ENCODE assay signal across 10 cellular contexts in the genomic region with DNA sequence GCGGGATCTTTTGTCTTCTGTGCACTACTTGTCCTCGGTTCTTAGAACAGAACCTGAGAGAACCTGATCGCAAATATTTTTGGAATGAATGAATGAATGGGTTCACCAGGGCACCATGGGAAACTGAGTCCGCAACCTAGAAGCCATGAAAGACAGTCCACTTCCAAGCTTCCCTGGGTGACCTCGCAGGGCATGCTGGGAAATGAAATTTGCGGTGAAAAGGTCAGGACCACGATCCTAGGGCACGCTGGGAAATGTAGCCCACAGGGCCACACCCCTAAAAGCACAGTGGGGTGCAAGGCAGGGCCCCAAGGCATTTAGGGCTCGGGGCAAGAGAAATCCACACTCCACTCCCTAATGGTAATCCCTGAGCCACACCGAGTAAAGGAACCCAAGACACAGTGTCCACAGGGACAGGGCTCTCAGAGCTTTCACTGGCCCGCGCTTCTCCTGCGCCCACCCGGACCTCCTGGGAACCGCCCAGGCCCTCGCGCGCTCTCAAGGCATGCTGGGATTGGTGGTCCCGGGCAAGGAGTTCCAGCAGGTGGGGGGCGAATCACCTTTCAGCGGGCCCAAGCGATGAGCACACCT. TPM values are rescaled to one million over a fixed set of nuclear protein-coding genes. Genes with fewer than 3 reads are reported as not detected.
DNase-seq lines count a peak whose midpoint lies in the region; ATAC-seq, FAIRE-seq and TF ChIP-seq lines count a peak whose summit lies in the region.
"Had no signal": no experiment of that assay in that cellular context is flagged by ENCODE, and none has a peak within 500 bp of the region (broad histone marks: within the 10 kb centered on the region; RNA-seq: fewer than 3 reads in every experiment).

No MANE protein-coding gene starts in this region.

- TF ChIP-seq POLR2A in HepG2 (IDR thresholded peaks at IDR 0.05; ENCODE audit: insufficient read depth in 1 of 2, low read depth in 2 of 2, low read length in 2 of 2): no peak

- H2AFZ ChIP-seq in OCI-LY1 (ENCODE audit: low read length) (no peak overlapping the region), HepG2 (ENCODE audit: low read length) (no peak overlapping the region)

- peak overlapping the region; percentile 70 for H3K4me3 ChIP-seq in OCI-LY1 (ENCODE audit: low read depth, low read length, poor library complexity, severe bottlenecking)
- H3K4me3 ChIP-seq in HepG2 (replicated peaks in 1 of 3; ENCODE audit: insufficient read depth in 1 of 3, low read depth in 2 of 3, low read length in 3 of 3): peak overlapping the region; percentile 86 to 99 (median 98)

- H3K4me1 ChIP-seq in OCI-LY1 (ENCODE audit: insufficient read depth, low read length, severe bottlenecking): peaks cover 45% of the 10 kb centered on the region
- H3K4me1 ChIP-seq in HepG2 (ENCODE audit: insufficient read depth, low read length): peaks cover 43% of the 10 kb centered on the region

- in situ Hi-C loops in HepG2 (cut with HindIII; ENCODE audit: extremely low pct_ligation_motif_present, low pct_unique_long_range_greater_than_20kb): no loop called here

- H3K27me3 ChIP-seq in OCI-LY1 (ENCODE audit: insufficient read depth, low read length) (no peaks in the 10 kb centered on the region), HepG2 (ENCODE audit: control insufficient read depth in 1 of 2, insufficient read depth in 2 of 2, low read length in 2 of 2) (peaks cover 0 to 12% of the 10 kb centered on the region in 2 experiments; a peak in 2 of 5 replicates)

- H3K79me2 ChIP-seq in OCI-LY1 (ENCODE audit: insufficient read depth, low read length) (no peaks in the 10 kb centered on the region), HepG2 (ENCODE audit: insufficient read depth, low read length) (peaks cover 29% of the 10 kb centered on the region)

- TF ChIP-seq RAD21 in HepG2 (CRISPR knock-in tag; IDR thresholded peaks at IDR 0.05): no peak

- H4K20me1 ChIP-seq in OCI-LY1 (ENCODE audit: insufficient read depth, low read length) (no peaks in the 10 kb centered on the region), HepG2 (ENCODE audit: insufficient read depth, low read length) (peaks cover 14% of the 10 kb centered on the region)

- TF ChIP-seq EP300 in HepG2 (IDR thresholded peaks at IDR 0.05; ENCODE audit: low read depth in 2 of 2, low read length in 2 of 2): no peak
- TF ChIP-seq EP300 in HepG2 (CRISPR knock-in tag; IDR thresholded peaks at IDR 0.05; ENCODE audit: borderline replicate concordance): no peak

- WGBS in HepG2 (ENCODE audit: low lambda C conversion rate): 86% methylated on average over 15 of the region's 22 CpGs

- CTCF ChIA-PET in HepG2 (lab: Yijun Ruan, JAX; ENCODE audit: low intra/inter-chr PET ratio, low total read pairs): no interaction called here

- H3K9ac ChIP-seq in OCI-LY1 (ENCODE audit: low read length) (peak overlapping the region; percentile 68), HepG2 (ENCODE audit: insufficient read depth, low read depth, low read length) (peak overlapping the region; percentile 73)

- POLR2A ChIA-PET in HepG2 (lab: Yijun Ruan, JAX): interaction anchor here (1.3 to 1.7 kb wide), 5 partner anchors 55 to 358 kb away, joined by 3 to 7 read pairs (median 3); a partner anchor contains a TSS

- no peak for ATAC-seq in HepG2
- ATAC-seq in stimulated activated naive CD8-positive, alpha-beta T cell treated with anti-CD3 and anti-CD28 coated beads, Interleukin-15, Interleukin-2, amounts not matched to agents 100 U/mL and 50 U/mL, for 24 hours: no peak
- ATAC-seq in HG02970 (IDR thresholded peaks at IDR 0.05; ENCODE audit: low FRiP score, unreplicated experiment): no peak
- ATAC-seq in GM18511 (IDR thresholded peaks at IDR 0.05; ENCODE audit: unreplicated experiment): no peak

- H3K9me3 ChIP-seq in OCI-LY1 (ENCODE audit: low read length) (no peaks in the 10 kb centered on the region), HepG2 (ENCODE audit: low read length) (no peaks in the 10 kb centered on the region)

- DNase-seq in GM03348 (ENCODE audit: low spot score): peak; percentile 45
- DNase-seq in cerebellum (ENCODE audit: low spot score): peak; percentile 82
- DNase-seq in HepG2 (ENCODE audit: low spot score): no peak
- DNase-seq in stimulated activated naive CD8-positive, alpha-beta T cell treated with anti-CD3 and anti-CD28 coated beads, Interleukin-15, Interleukin-2, amounts not matched to agents 100 U/mL and 50 U/mL, for 24 hours: peak; percentile 60
- no peak for DNase-seq in activated CD4-positive, CD25-positive, alpha-beta regulatory T cell (lab: John Stamatoyannopoulos, UW)

- H3K27ac ChIP-seq in OCI-LY1 (ENCODE audit: low read depth, low read length, poor library complexity, severe bottlenecking): no peak overlapping the region
- H3K27ac ChIP-seq in HepG2 (ENCODE audit: extremely low read length, insufficient read depth, low read length): no peak overlapping the region

- H3F3A ChIP-seq in OCI-LY1 (ENCODE audit: insufficient read depth, low read length): no peaks in the 10 kb centered on the region

- no peaks in the 10 kb centered on the region for H3K9me2 ChIP-seq in OCI-LY1 (ENCODE audit: low read depth, low read length)

- H3K36me3 ChIP-seq in OCI-LY1 (ENCODE audit: insufficient read depth, low read length) (no peaks in the 10 kb centered on the region; the same call in 1 of the 2 replicates), HepG2 (replicated peaks in 1 of 2; ENCODE audit: control insufficient read depth in 1 of 2, insufficient read depth in 2 of 2, low read length in 2 of 2) (no peaks in the 10 kb centered on the region)

- BruUV-seq in HepG2 (replicated peaks; lab: Mats Ljungman, UMichigan): no TSS peak

- no peak for TF ChIP-seq CTCF in OCI-LY1 (IDR thresholded peaks at IDR 0.05; ENCODE audit: low read length)
- no peak for TF ChIP-seq CTCF in HepG2 (CRISPR knock-in tag; IDR thresholded peaks at IDR 0.05)

- H3K4me2 ChIP-seq in OCI-LY1 (ENCODE audit: low read length) (peak overlapping the region; percentile 68), HepG2 (ENCODE audit: low read depth, low read length) (peak overlapping the region; percentile 81)

- intact Hi-C loops in HepG2 (cut with micrococcal nuclease; ENCODE audit: unreplicated experiment): no loop called here

- no peak for FAIRE-seq in HepG2 (lab: Jason Lieb, UNC)

RNA-seq across cellular contexts. Expression of a gene that starts 1.1 kb away (rescaled TPM):
- total RNA-seq in cerebellum: 14.0 TPM
- 13.0 and 29.7 TPM in 2 replicates for total RNA-seq in HepG2 (2016; rRNA removed; fragmentation: Illumina TruSeq; extraction: Trizol)
- 8.7 and 9.6 TPM in 2 replicates for total RNA-seq in HepG2 (2016; cell fraction: cytosol; rRNA removed; fragmentation: Illumina TruSeq; extraction: Trizol; ENCODE audit: low read depth)
- 10.7 and 30.4 TPM in 2 replicates for total RNA-seq in HepG2 (2016; cell fraction: insoluble cytoplasmic fraction; rRNA removed; fragmentation: Illumina TruSeq; extraction: Trizol)
- 16.0 and 19.8 TPM in 2 replicates for total RNA-seq in HepG2 (2016; cell fraction: membrane; rRNA removed; fragmentation: Illumina TruSeq; extraction: Trizol)
- total RNA-seq in HepG2 (2016; cell fraction: nucleus; rRNA removed; fragmentation: Illumina TruSeq; extraction: Trizol): 33.8 and 39.8 TPM in 2 replicates
- 30.3 and 40.4 TPM in 2 replicates for polyA plus RNA-seq in HepG2 (2011; rRNA removed)
- polyA plus RNA-seq in HepG2 (2011; cell fraction: cytosol; rRNA removed): 13.1 and 19.7 TPM in 2 replicates
- 234 and 309 TPM in 2 replicates for polyA plus RNA-seq in HepG2 (2011; cell fraction: nucleus; rRNA removed)
- 30.8 and 39.8 TPM in 2 replicates for polyA plus RNA-seq in HepG2 (2012)
- 16.9 and 17.6 TPM in 2 replicates for polyA plus RNA-seq in HepG2 (2016; cell fraction: cytosol; fragmentation: Illumina TruSeq; extraction: Trizol; ENCODE audit: low read depth)
- polyA plus RNA-seq in HepG2 (2016; cell fraction: insoluble cytoplasmic fraction; fragmentation: Illumina TruSeq; extraction: Trizol; ENCODE audit: low read depth): 21.3 and 29.2 TPM in 2 replicates
- 27.6 and 31.9 TPM in 2 replicates for polyA plus RNA-seq in HepG2 (2016; cell fraction: membrane; fragmentation: Illumina TruSeq; extraction: Trizol; ENCODE audit: low read depth)
- 194 and 196 TPM in 2 replicates for polyA plus RNA-seq in HepG2 (2016; cell fraction: nucleus; fragmentation: Illumina TruSeq; extraction: Trizol; ENCODE audit: insufficient read depth, low read depth)
- 20.6 and 25.3 TPM in 2 replicates for polyA minus RNA-seq in HepG2 (2011; rRNA and poly(A)+ RNA removed; ENCODE audit: low replicate concordance)
- 6.3 and 6.7 TPM in 2 replicates for polyA minus RNA-seq in HepG2 (2011; cell fraction: cytosol; rRNA and poly(A)+ RNA removed)
- 22.7 and 26.5 TPM in 2 replicates for polyA minus RNA-seq in HepG2 (2011; cell fraction: nucleus; rRNA and poly(A)+ RNA removed)

RNA-seq across cellular contexts. Expression of a gene that starts 30.5 kb away (rescaled TPM):
- total RNA-seq in cerebellum (1.00 TPM), HepG2 (2016; rRNA removed; fragmentation: Illumina TruSeq; extraction: Trizol) (1.3 and 1.4 TPM in 2 replicates)
- 0.91 and 3.3 TPM in 2 replicates for total RNA-seq in HepG2 (2016; cell fraction: cytosol; rRNA removed; fragmentation: Illumina TruSeq; extraction: Trizol; ENCODE audit: low read depth)
- 1.3 and 1.5 TPM in 2 replicates for total RNA-seq in HepG2 (2016; cell fraction: insoluble cytoplasmic fraction; rRNA removed; fragmentation: Illumina TruSeq; extraction: Trizol)
- 3.2 and 3.6 TPM in 2 replicates for total RNA-seq in HepG2 (2016; cell fraction: membrane; rRNA removed; fragmentation: Illumina TruSeq; extraction: Trizol)
- 0.99 and 1.1 TPM in 2 replicates for total RNA-seq in HepG2 (2016; cell fraction: nucleus; rRNA removed; fragmentation: Illumina TruSeq; extraction: Trizol)
- polyA plus RNA-seq in HepG2 (2011; rRNA removed): 1.3 and 2.4 TPM in 2 replicates
- polyA plus RNA-seq in HepG2 (2011; cell fraction: cytosol; rRNA removed): 2.1 and 2.2 TPM in 2 replicates
- polyA plus RNA-seq in HepG2 (2011; cell fraction: nucleus; rRNA removed): 1.6 and 1.8 TPM in 2 replicates
- polyA plus RNA-seq in HepG2 (2012): 1.8 and 3.8 TPM in 2 replicates
- polyA plus RNA-seq in HepG2 (2016; cell fraction: cytosol; fragmentation: Illumina TruSeq; extraction: Trizol; ENCODE audit: low read depth): 3.1 and 3.6 TPM in 2 replicates
- polyA plus RNA-seq in HepG2 (2016; cell fraction: insoluble cytoplasmic fraction; fragmentation: Illumina TruSeq; extraction: Trizol; ENCODE audit: low read depth): 0.81 and 1.7 TPM in 2 replicates
- polyA plus RNA-seq in HepG2 (2016; cell fraction: membrane; fragmentation: Illumina TruSeq; extraction: Trizol; ENCODE audit: low read depth): 2.3 and 3.5 TPM in 2 replicates
- polyA plus RNA-seq in HepG2 (2016; cell fraction: nucleus; fragmentation: Illumina TruSeq; extraction: Trizol; ENCODE audit: insufficient read depth, low read depth): 1.7 and 2.1 TPM in 2 replicates
- polyA minus RNA-seq in HepG2 (2011; rRNA and poly(A)+ RNA removed; ENCODE audit: low replicate concordance): 0.64 and 6.2 TPM in 2 replicates
- polyA minus RNA-seq in HepG2 (2011; cell fraction: cytosol; rRNA and poly(A)+ RNA removed): 2.5 TPM in 1 of 2 replicates, not detected in the other
- 1.0 TPM in 1 of 2 replicates, not detected in the other for polyA minus RNA-seq in HepG2 (2011; cell fraction: nucleus; rRNA and poly(A)+ RNA removed)
- total RNA-seq: T-helper 1 cell treated with Interleukin-12 subunit alpha and Interleukin-12 subunit beta and Interleukin-4 antibody, amounts not matched to agents 30 ng/mL and 1 ng/mL, for 36 hours had no signal

RNA-seq across cellular contexts. Expression of a gene that starts 39.0 kb away (rescaled TPM):
- total RNA-seq in cerebellum (0.36 TPM), HepG2 (2016; rRNA removed; fragmentation: Illumina TruSeq; extraction: Trizol) (3.5 and 3.7 TPM in 2 replicates)
- 1.9 and 3.2 TPM in 2 replicates for total RNA-seq in HepG2 (2016; cell fraction: cytosol; rRNA removed; fragmentation: Illumina TruSeq; extraction: Trizol; ENCODE audit: low read depth)
- 3.8 and 5.6 TPM in 2 replicates for total RNA-seq in HepG2 (2016; cell fraction: insoluble cytoplasmic fraction; rRNA removed; fragmentation: Illumina TruSeq; extraction: Trizol)
- total RNA-seq in HepG2 (2016; cell fraction: membrane; rRNA removed; fragmentation: Illumina TruSeq; extraction: Trizol): 2.0 and 2.4 TPM in 2 replicates
- 1.6 and 2.3 TPM in 2 replicates for total RNA-seq in HepG2 (2016; cell fraction: nucleus; rRNA removed; fragmentation: Illumina TruSeq; extraction: Trizol)
- polyA plus RNA-seq in HepG2 (2011; rRNA removed): 3.7 TPM in 2 replicates
- polyA plus RNA-seq in HepG2 (2011; cell fraction: cytosol; rRNA removed): 4.8 and 5.7 TPM in 2 replicates
- polyA plus RNA-seq in HepG2 (2011; cell fraction: nucleus; rRNA removed): 2.4 and 3.1 TPM in 2 replicates
- polyA plus RNA-seq in HepG2 (2012): 4.6 and 9.0 TPM in 2 replicates
- polyA plus RNA-seq in HepG2 (2016; cell fraction: cytosol; fragmentation: Illumina TruSeq; extraction: Trizol; ENCODE audit: low read depth): 1.5 and 2.8 TPM in 2 replicates
- polyA plus RNA-seq in HepG2 (2016; cell fraction: insoluble cytoplasmic fraction; fragmentation: Illumina TruSeq; extraction: Trizol; ENCODE audit: low read depth): 4.3 and 5.1 TPM in 2 replicates
- 1.1 and 1.6 TPM in 2 replicates for polyA plus RNA-seq in HepG2 (2016; cell fraction: membrane; fragmentation: Illumina TruSeq; extraction: Trizol; ENCODE audit: low read depth)
- polyA plus RNA-seq in HepG2 (2016; cell fraction: nucleus; fragmentation: Illumina TruSeq; extraction: Trizol; ENCODE audit: insufficient read depth, low read depth): 3.4 TPM in 2 replicates
- polyA minus RNA-seq in HepG2 (2011; rRNA and poly(A)+ RNA removed; ENCODE audit: low replicate concordance): 0.48 and 0.75 TPM in 2 replicates
- polyA minus RNA-seq in HepG2 (2011; cell fraction: cytosol; rRNA and poly(A)+ RNA removed): not detected in 2 replicates
- polyA minus RNA-seq in HepG2 (2011; cell fraction: nucleus; rRNA and poly(A)+ RNA removed): not detected in 2 replicates
- total RNA-seq: subcutaneous adipose tissue; T-helper 1 cell treated with Interleukin-12 subunit alpha and Interleukin-12 subunit beta and Interleukin-4 antibody, amounts not matched to agents 30 ng/mL and 1 ng/mL, for 36 hours had no signal

RNA-seq across cellular contexts. Expression of a gene that starts 42.8 kb away (rescaled TPM):
- total RNA-seq in cerebellum: 2.1 TPM
- total RNA-seq in HepG2 (2016; rRNA removed; fragmentation: Illumina TruSeq; extraction: Trizol): 2.3 and 3.0 TPM in 2 replicates
- 0.79 and 0.91 TPM in 2 replicates for total RNA-seq in HepG2 (2016; cell fraction: cytosol; rRNA removed; fragmentation: Illumina TruSeq; extraction: Trizol; ENCODE audit: low read depth)
- 1.4 and 2.2 TPM in 2 replicates for total RNA-seq in HepG2 (2016; cell fraction: insoluble cytoplasmic fraction; rRNA removed; fragmentation: Illumina TruSeq; extraction: Trizol)
- 2.6 and 2.9 TPM in 2 replicates for total RNA-seq in HepG2 (2016; cell fraction: membrane; rRNA removed; fragmentation: Illumina TruSeq; extraction: Trizol)
- 0.84 and 1.3 TPM in 2 replicates for total RNA-seq in HepG2 (2016; cell fraction: nucleus; rRNA removed; fragmentation: Illumina TruSeq; extraction: Trizol)
- 6.3 and 6.6 TPM in 2 replicates for polyA plus RNA-seq in HepG2 (2011; rRNA removed)
- 3.0 and 4.2 TPM in 2 replicates for polyA plus RNA-seq in HepG2 (2011; cell fraction: cytosol; rRNA removed)
- polyA plus RNA-seq in HepG2 (2011; cell fraction: nucleus; rRNA removed): 27.8 and 31.9 TPM in 2 replicates
- polyA plus RNA-seq in HepG2 (2012): 5.0 and 6.5 TPM in 2 replicates
- polyA plus RNA-seq in HepG2 (2016; cell fraction: cytosol; fragmentation: Illumina TruSeq; extraction: Trizol; ENCODE audit: low read depth): 1.6 and 1.7 TPM in 2 replicates
- polyA plus RNA-seq in HepG2 (2016; cell fraction: insoluble cytoplasmic fraction; fragmentation: Illumina TruSeq; extraction: Trizol; ENCODE audit: low read depth): 1.4 and 2.0 TPM in 2 replicates
- polyA plus RNA-seq in HepG2 (2016; cell fraction: membrane; fragmentation: Illumina TruSeq; extraction: Trizol; ENCODE audit: low read depth): 2.0 TPM in 2 replicates
- polyA plus RNA-seq in HepG2 (2016; cell fraction: nucleus; fragmentation: Illumina TruSeq; extraction: Trizol; ENCODE audit: insufficient read depth, low read depth): 6.3 and 7.4 TPM in 2 replicates
- polyA minus RNA-seq in HepG2 (2011; rRNA and poly(A)+ RNA removed; ENCODE audit: low replicate concordance): 4.0 and 6.3 TPM in 2 replicates
- 0.88 and 1.4 TPM in 2 replicates for polyA minus RNA-seq in HepG2 (2011; cell fraction: cytosol; rRNA and poly(A)+ RNA removed)
- polyA minus RNA-seq in HepG2 (2011; cell fraction: nucleus; rRNA and poly(A)+ RNA removed): 3.4 and 3.7 TPM in 2 replicates

RNA-seq across cellular contexts. Expression of a gene that starts 47.9 kb away (rescaled TPM):
- total RNA-seq in cerebellum (2.0 TPM), HepG2 (2016; rRNA removed; fragmentation: Illumina TruSeq; extraction: Trizol) (0.40 and 0.41 TPM in 2 replicates)
- total RNA-seq in HepG2 (2016; cell fraction: cytosol; rRNA removed; fragmentation: Illumina TruSeq; extraction: Trizol; ENCODE audit: low read depth): 0.40 TPM in 1 of 2 replicates, not detected in the other
- 0.17 and 0.30 TPM in 2 replicates for total RNA-seq in HepG2 (2016; cell fraction: insoluble cytoplasmic fraction; rRNA removed; fragmentation: Illumina TruSeq; extraction: Trizol)
- 0.17 and 0.34 TPM in 2 replicates for total RNA-seq in HepG2 (2016; cell fraction: membrane; rRNA removed; fragmentation: Illumina TruSeq; extraction: Trizol)
- total RNA-seq in HepG2 (2016; cell fraction: nucleus; rRNA removed; fragmentation: Illumina TruSeq; extraction: Trizol): 0.66 and 1.1 TPM in 2 replicates
- polyA plus RNA-seq in HepG2 (2011; rRNA removed): 0.30 and 0.33 TPM in 2 replicates
- polyA plus RNA-seq in HepG2 (2011; cell fraction: cytosol; rRNA removed): 0.12 and 0.27 TPM in 2 replicates
- polyA plus RNA-seq in HepG2 (2011; cell fraction: nucleus; rRNA removed): 1.0 and 1.6 TPM in 2 replicates
- polyA plus RNA-seq in HepG2 (2012): 0.24 and 0.31 TPM in 2 replicates
- polyA plus RNA-seq in HepG2 (2016; cell fraction: cytosol; fragmentation: Illumina TruSeq; extraction: Trizol; ENCODE audit: low read depth): 0.28 TPM in 1 of 2 replicates, not detected in the other
- polyA plus RNA-seq in HepG2 (2016; cell fraction: insoluble cytoplasmic fraction; fragmentation: Illumina TruSeq; extraction: Trizol; ENCODE audit: low read depth): 0.41 and 0.73 TPM in 2 replicates
- polyA plus RNA-seq in HepG2 (2016; cell fraction: membrane; fragmentation: Illumina TruSeq; extraction: Trizol; ENCODE audit: low read depth): not detected in 2 replicates
- polyA plus RNA-seq in HepG2 (2016; cell fraction: nucleus; fragmentation: Illumina TruSeq; extraction: Trizol; ENCODE audit: insufficient read depth, low read depth): 1.1 and 1.9 TPM in 2 replicates
- polyA minus RNA-seq in HepG2 (2011; rRNA and poly(A)+ RNA removed; ENCODE audit: low replicate concordance): 0.06 and 16.2 TPM in 2 replicates
- polyA minus RNA-seq in HepG2 (2011; cell fraction: cytosol; rRNA and poly(A)+ RNA removed): not detected in 2 replicates
- 0.26 TPM in 1 of 2 replicates, not detected in the other for polyA minus RNA-seq in HepG2 (2011; cell fraction: nucleus; rRNA and poly(A)+ RNA removed)
- total RNA-seq: T-helper 1 cell treated with Interleukin-12 subunit alpha and Interleukin-12 subunit beta and Interleukin-4 antibody, amounts not matched to agents 30 ng/mL and 1 ng/mL, for 36 hours had no signal

Comparison
In these comparisons a context has a peak if more than half of its experiments do, and no peak if none do; other contexts are left out.
1. DNase-seq: peak in GM03348 (single experiment), cerebellum (single experiment) and stimulated activated naive CD8-positive, alpha-beta T cell treated with anti-CD3 and anti-CD28 coated beads, Interleukin-15, Interleukin-2, amounts not matched to agents 100 U/mL and 50 U/mL, for 24 hours (single experiment); none in HepG2 (single experiment) and activated CD4-positive, CD25-positive, alpha-beta regulatory T cell (0 of 4).